ENCODE assay signal across 14 cellular contexts in genomic region chr2:180334514-180334913, GRCh38.
DNase-seq lines count a peak whose midpoint lies in the region; ATAC-seq and TF ChIP-seq lines count a peak whose summit lies in the region.
"Had no signal": no experiment of that assay in that cellular context is flagged by ENCODE, and none has a peak within 500 bp of the region (broad histone marks: within the 10 kb centered on the region; RNA-seq: fewer than 3 reads in every experiment).

No MANE protein-coding gene starts in this region.

- H3K4me1 ChIP-seq in left lung, result no peaks in the 10 kb centered on the region

- intact Hi-C loops in left lung (cut with DNase I), result no loop called here

- peaks cover 0 to 45% of the 10 kb centered on the region in 2 donors for H3K9me3 ChIP-seq in left lung

- no peaks in the 10 kb centered on the region for H3K27me3 ChIP-seq in left lung

- no peak for TF ChIP-seq CTCF in left lung (IDR thresholded peaks at IDR 0.05)

- H3K27ac ChIP-seq in left lung, result no peak overlapping the region
- H3K27ac ChIP-seq: PC-9 had no signal

- ATAC-seq in GM18499 (IDR thresholded peaks at IDR 0.05; ENCODE audit: insufficient read depth, unreplicated experiment) (peak; percentile 100), GM21367 (IDR thresholded peaks at IDR 0.05; ENCODE audit: unreplicated experiment) (peak; percentile 100), HG03064 (IDR thresholded peaks at IDR 0.05; ENCODE audit: low read depth, unreplicated experiment) (peak; percentile 100), left lung (no peak)
- ATAC-seq: activated naive CD8-positive, alpha-beta T cell treated with anti-CD3 and anti-CD28 coated beads, Interleukin-2, amount 50 U/mL, for 24 hours had no signal

- DNase-seq in NOMO-1 (lab: John Stamatoyannopoulos, UW; ENCODE audit: unreplicated experiment in 2 of 2), result peak; percentile 3 to 67
- DNase-seq in DMS53 treated with DMSO at 0.1 percent for 48 hours (lab: John Stamatoyannopoulos, UW; ENCODE audit: unreplicated experiment), result no peak
- DNase-seq in NCI-H2227 treated with DMSO at 0.1 percent for 48 hours (lab: John Stamatoyannopoulos, UW), result no peak
- no peak for DNase-seq in left lung
- DNase-seq in cerebellar cortex (ENCODE audit: low spot score), result no peak
- DNase-seq: activated CD4-positive, alpha-beta T cell treated with anti-CD3 and anti-CD28 coated beads for 48 hours; activated naive CD8-positive, alpha-beta T cell treated with anti-CD3 and anti-CD28 coated beads, Interleukin-2, amount 50 U/mL, for 24 hours; AML-193; erythroblast; PC-9; posterior cingulate gyrus had no signal

- H3K36me3 ChIP-seq in left lung, result no peaks in the 10 kb centered on the region

- no peak overlapping the region for H3K4me3 ChIP-seq in left lung
- H3K4me3 ChIP-seq: PC-9 had no signal

Comparison
In these comparisons a context has a peak if more than half of its experiments do, and no peak if none do; other contexts are left out.
1. DNase-seq: peak in NOMO-1 (2 of 2); none in DMS53 treated with DMSO at 0.1 percent for 48 hours (single experiment), NCI-H2227 treated with DMSO at 0.1 percent for 48 hours (single experiment), left lung (0 of 2) and cerebellar cortex (single experiment).